In the genomic region with DNA sequence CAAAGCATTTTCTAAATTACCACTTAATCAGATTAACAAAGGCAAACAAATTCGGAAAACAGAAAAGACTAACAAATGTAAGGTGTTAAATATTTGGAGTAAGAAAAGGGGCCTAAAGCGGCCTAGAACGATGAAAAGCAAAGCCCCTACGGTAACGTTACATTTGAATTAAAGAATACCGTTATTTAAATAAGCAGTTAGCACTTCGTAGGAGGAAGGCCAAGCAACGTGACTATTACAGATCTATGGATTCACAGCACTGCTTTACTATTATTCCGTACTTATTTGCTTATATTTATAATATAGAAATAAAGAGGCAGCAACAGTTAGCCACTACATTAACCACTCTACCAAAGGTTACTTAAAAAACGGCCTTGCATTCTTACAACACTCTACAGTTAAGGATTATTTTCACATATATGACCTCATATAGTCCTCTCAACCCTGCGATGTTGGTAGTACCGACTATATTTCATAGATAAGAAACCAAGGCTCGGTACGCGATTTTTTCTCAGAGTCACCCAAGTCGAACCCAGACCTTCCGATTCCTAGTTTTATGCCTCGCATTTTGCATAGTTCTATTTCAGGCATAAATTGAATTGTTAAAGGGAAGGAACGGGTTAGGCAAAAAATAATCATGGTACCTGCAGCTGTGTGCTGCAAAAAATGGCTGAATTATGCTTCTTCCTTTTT, we compare ENCODE assay signal across 8 cellular contexts. TPM values are rescaled to one million over a fixed set of nuclear protein-coding genes. Genes with fewer than 3 reads are reported as not detected.
DNase-seq lines count a peak whose midpoint lies in the region; ATAC-seq, FAIRE-seq and TF ChIP-seq lines count a peak whose summit lies in the region.

No MANE protein-coding gene starts in this region.

- H3K4ac ChIP-seq in neuronal stem cell (ENCODE audit: low read length): no peak overlapping the region

- no peak overlapping the region for H3K18ac ChIP-seq in neuronal stem cell (ENCODE audit: low read length)

- H3K14ac ChIP-seq in neuronal stem cell (ENCODE audit: low read length): no peak overlapping the region

- H2BK15ac ChIP-seq in neuronal stem cell (ENCODE audit: low read length): no peak overlapping the region

- H3K27me3 ChIP-seq in A673 (replicated peaks; ENCODE audit: insufficient read depth, low read depth, low read length, poor library complexity) (peaks cover 6% of the 10 kb centered on the region), SK-N-SH (ENCODE audit: insufficient read depth) (no peaks in the 10 kb centered on the region; the same call in 1 of the 2 replicates), esophagus muscularis mucosa (no peaks in the 10 kb centered on the region), neuronal stem cell (ENCODE audit: control insufficient read depth in 3 of 3, insufficient read depth in 3 of 3, low read depth in 1 of 3, low read length in 3 of 3) (no peaks in the 10 kb centered on the region)

- TF ChIP-seq CTCF in A673 (conservative IDR thresholded peaks at IDR 0.05; ENCODE audit: low read depth, low read length): no peak
- TF ChIP-seq CTCF in GM12865 (IDR thresholded peaks at IDR 0.05; ENCODE audit: insufficient read depth, low read depth, low read length, missing control alignments): no peak
- TF ChIP-seq CTCF in SK-N-SH (IDR thresholded peaks at IDR 0.05): no peak
- TF ChIP-seq CTCF in esophagus muscularis mucosa (IDR thresholded peaks at IDR 0.05): no peak

- 12% methylated on average over 19 of the region's 19 CpGs for WGBS in SK-N-SH (ENCODE audit: low lambda C conversion rate)
- WGBS in esophagus muscularis mucosa: 35% methylated on average over 19 of the region's 19 CpGs
- WGBS in neuronal stem cell (ENCODE audit: extremely low coverage in 2 of 2, insufficient read length in 2 of 2, insufficient replicate concordance in 1 of 2), 2 donors: no CpG with 5 or more reads among the region's 19 CpGs

- ATAC-seq in GM21526 (IDR thresholded peaks at IDR 0.05; ENCODE audit: low FRiP score, unreplicated experiment) (no peak), HG03025 (IDR thresholded peaks at IDR 0.05; ENCODE audit: low FRiP score, unreplicated experiment) (no peak)

- H3K79me2 ChIP-seq in SK-N-SH (ENCODE audit: insufficient read depth): peaks cover 58% of the 10 kb centered on the region

- no peak for TF ChIP-seq RAD21 in SK-N-SH (IDR thresholded peaks at IDR 0.05; ENCODE audit: low read length)

- H3K9ac ChIP-seq in SK-N-SH (peak overlapping the region; percentile 88), neuronal stem cell (ENCODE audit: low read depth, low read length, poor library complexity) (no peak overlapping the region)

- peak overlapping the region; percentile 70 for H3K4me2 ChIP-seq in SK-N-SH
- H3K4me2 ChIP-seq in neuronal stem cell (ENCODE audit: insufficient read depth, low read length, poor library complexity, severe bottlenecking): peak overlapping the region; percentile 45

- no peak for FAIRE-seq in urothelium cell line (lab: Jason Lieb, UNC)

- H2AFZ ChIP-seq in SK-N-SH (ENCODE audit: low read depth) (no peak overlapping the region; the same call in 1 of the 2 replicates), neuronal stem cell (ENCODE audit: low read length) (no peak overlapping the region)

- H4K20me1 ChIP-seq in SK-N-SH (ENCODE audit: insufficient read depth): no peaks in the 10 kb centered on the region

- TSS peak; percentile 59 for BruUV-seq in A673 (replicated peaks; lab: Mats Ljungman, UMichigan)

- CTCF ChIA-PET in A673 (lab: Charles Lee): interaction anchor here (0.6 kb wide), 1 partner anchor 44 kb away, joined by 3 read pairs; no protein-coding TSS in a partner anchor
- CTCF ChIA-PET in SK-N-SH (lab: Yijun Ruan, JAX): interaction anchor here (0.8 to 3.7 kb wide), 4 partner anchors 11 to 37 kb away, joined by 3 to 18 read pairs (median 4); a partner anchor contains a TSS

- no peak overlapping the region for H4K8ac ChIP-seq in neuronal stem cell (ENCODE audit: low read depth, low read length)

- no peak overlapping the region for H2BK120ac ChIP-seq in neuronal stem cell (ENCODE audit: low read depth, low read length)

- POLR2A ChIA-PET in A673 (lab: Charles Lee; ENCODE audit: low non-redundant PET) (no interaction called here), SK-N-SH (lab: Yijun Ruan, JAX) (interaction anchor here (1.4 kb wide), 1 partner anchor 11 kb away, joined by 3 read pairs; no protein-coding TSS in a partner anchor)

- intact Hi-C loops in A673 (cut with micrococcal nuclease; ENCODE audit: unreplicated experiment): loop anchor here (2.0 kb wide), 1 partner anchor 115 kb away; a partner anchor contains a TSS
- intact Hi-C loops in esophagus muscularis mucosa (cut with DNase I): loop anchor here (10.0 kb wide), 1 partner anchor 239 kb away; a partner anchor contains a TSS

- H3K23ac ChIP-seq in neuronal stem cell (ENCODE audit: low read depth, low read length, poor library complexity): no peak overlapping the region

- H3K9me3 ChIP-seq in A673 (ENCODE audit: low read depth, low read length, poor library complexity, severe bottlenecking): no peaks in the 10 kb centered on the region
- H3K9me3 ChIP-seq in SK-N-SH: no peaks in the 10 kb centered on the region
- no peaks in the 10 kb centered on the region for H3K9me3 ChIP-seq in esophagus muscularis mucosa
- no peaks in the 10 kb centered on the region for H3K9me3 ChIP-seq in neuronal stem cell (replicated peaks in 1 of 2; ENCODE audit: control insufficient read depth in 2 of 2, insufficient read depth in 1 of 2, low read depth in 1 of 2, low read length in 2 of 2)

- H3K36me3 ChIP-seq in A673 (ENCODE audit: insufficient read depth, low read length, poor library complexity, severe bottlenecking): no peaks in the 10 kb centered on the region
- no peaks in the 10 kb centered on the region for H3K36me3 ChIP-seq in SK-N-SH (replicated peaks in 1 of 2; ENCODE audit: control insufficient read depth in 1 of 2, insufficient read depth in 2 of 2, low read length in 1 of 2)
- no peaks in the 10 kb centered on the region for H3K36me3 ChIP-seq in esophagus muscularis mucosa
- H3K36me3 ChIP-seq in neuronal stem cell (replicated peaks in 1 of 2; ENCODE audit: control insufficient read depth in 2 of 2, insufficient read depth in 2 of 2, low read length in 2 of 2): peaks cover 0 to 8% of the 10 kb centered on the region in 2 donors

- peaks cover 1% of the 10 kb centered on the region for H3K79me1 ChIP-seq in neuronal stem cell (ENCODE audit: low read depth, low read length)

- no peaks in the 10 kb centered on the region for H3K9me2 ChIP-seq in SK-N-SH

- peak overlapping the region; percentile 93 for H3K4me3 ChIP-seq in A673 (ENCODE audit: low read depth, low read length, poor library complexity, severe bottlenecking)
- peak overlapping the region; percentile 76 for H3K4me3 ChIP-seq in GM12865 (ENCODE audit: low read depth, low read length)
- peak overlapping the region; percentile 63 to 76 for H3K4me3 ChIP-seq in SK-N-SH (ENCODE audit: low read depth in 2 of 2, low read length in 1 of 2)
- H3K4me3 ChIP-seq in esophagus muscularis mucosa: peak overlapping the region; percentile 73 to 84 (median 78)
- peak overlapping the region; percentile 72 to 90 for H3K4me3 ChIP-seq in neuronal stem cell (ENCODE audit: low read length in 2 of 2)

- TF ChIP-seq EP300 in SK-N-SH (IDR thresholded peaks at IDR 0.05; ENCODE audit: borderline replicate concordance in 1 of 2, low read depth in 1 of 2, low read length in 1 of 2) (no peak), esophagus muscularis mucosa (IDR thresholded peaks at IDR 0.05) (no peak)

- no peak for TF ChIP-seq POLR2A in esophagus muscularis mucosa (IDR thresholded peaks at IDR 0.05; ENCODE audit: low read depth)

- H3K27ac ChIP-seq in A673 (ENCODE audit: low read depth, low read length, poor library complexity, severe bottlenecking) (peak overlapping the region; percentile 94), SK-N-SH (ENCODE audit: low read depth in 2 of 2, low read length in 1 of 2) (peak overlapping the region; percentile 53 to 84), esophagus muscularis mucosa (replicated peaks in 1 of 4) (peak overlapping the region; percentile 90 to 97 (median 96)), neuronal stem cell (replicated peaks; ENCODE audit: low read length) (no peak overlapping the region)

- DNase-seq in A673 (ENCODE audit: low spot score) (peak; percentile 12), GM12865 (ENCODE audit: low read depth) (peak; percentile 28), SK-N-SH (no peak), esophagus muscularis mucosa (ENCODE audit: extremely low spot score) (no peak), neuronal stem cell (ENCODE audit: low spot score) (no peak), urothelium cell line (ENCODE audit: low spot score) (no peak)

- H4K91ac ChIP-seq in neuronal stem cell (ENCODE audit: low read depth, low read length, poor library complexity): no peak overlapping the region

- no peak overlapping the region for H2BK5ac ChIP-seq in neuronal stem cell (ENCODE audit: low read length)

- H2BK12ac ChIP-seq in neuronal stem cell (ENCODE audit: low read length): no peak overlapping the region

- peaks cover 7% of the 10 kb centered on the region for H3K4me1 ChIP-seq in A673 (ENCODE audit: insufficient read depth, low read length, poor library complexity, severe bottlenecking)
- no peaks in the 10 kb centered on the region; a peak in 1 of 4 replicates for H3K4me1 ChIP-seq in SK-N-SH (ENCODE audit: control insufficient read depth in 1 of 2, insufficient read depth in 2 of 2, low read depth in 1 of 2, low read length in 1 of 2)
- H3K4me1 ChIP-seq in esophagus muscularis mucosa: peaks cover 0 to 34% (median 16%) of the 10 kb centered on the region in 4 donors
- H3K4me1 ChIP-seq in neuronal stem cell (ENCODE audit: control insufficient read depth in 2 of 2, insufficient read depth in 1 of 2, low read depth in 1 of 2, low read length in 2 of 2): no peaks in the 10 kb centered on the region

- H3F3A ChIP-seq in SK-N-SH (replicated peaks; ENCODE audit: insufficient read depth): peaks cover 10% of the 10 kb centered on the region

- no peak overlapping the region for H2AK5ac ChIP-seq in neuronal stem cell (ENCODE audit: low read depth, low read length)

TF ChIP-seq in SK-N-SH, 30 proteins besides CTCF, POLR2A, EP300 and RAD21 (continues in another document):
- TF ChIP-seq RCOR1 (IDR thresholded peaks at IDR 0.05; ENCODE audit: low read length): no peak
- no peak for TF ChIP-seq MXI1 (IDR thresholded peaks at IDR 0.05; ENCODE audit: low read depth, low read length)
- no peak for TF ChIP-seq TEAD4 (IDR thresholded peaks at IDR 0.05; ENCODE audit: borderline replicate concordance, insufficient read depth)

RNA-seq across cellular contexts. Expression of a gene that starts 2.9 kb away (rescaled TPM):
- total RNA-seq in A673 (2021) (10.9 and 12.0 TPM in 2 replicates), esophagus muscularis mucosa (10 to 100 TPM in 3 of 4 donors, 1 to 10 TPM in 1; 8.0 to 21.5 (median 13.0) TPM)
- polyA plus RNA-seq in SK-N-SH (2012; rRNA removed): 2.4 and 3.8 TPM in 2 replicates
- 2.6 and 4.1 TPM in 2 replicates for polyA plus RNA-seq in SK-N-SH (2012; cell fraction: cytosol; rRNA removed)
- polyA plus RNA-seq in SK-N-SH (2012; cell fraction: nucleus; rRNA removed): 2.1 and 7.3 TPM in 2 replicates
- 4.1 TPM for polyA plus RNA-seq in neuronal stem cell (2013, experiment 1 of 2)
- polyA plus RNA-seq in neuronal stem cell (2013, experiment 2 of 2): 4.2 TPM

RNA-seq across cellular contexts. Expression of a gene that starts 30.6 kb away (rescaled TPM):
- total RNA-seq in A673 (2021) (218 and 225 TPM in 2 replicates), esophagus muscularis mucosa (100 to 1,000 TPM; 116 to 159 (median 126) TPM)
- polyA plus RNA-seq in SK-N-SH (2012; rRNA removed): 68.4 and 109 TPM in 2 replicates
- polyA plus RNA-seq in SK-N-SH (2012; cell fraction: cytosol; rRNA removed): 79.7 and 91.5 TPM in 2 replicates
- 121 and 243 TPM in 2 replicates for polyA plus RNA-seq in SK-N-SH (2012; cell fraction: nucleus; rRNA removed)
- polyA plus RNA-seq in neuronal stem cell (2013, experiment 1 of 2): 115 TPM
- 117 TPM for polyA plus RNA-seq in neuronal stem cell (2013, experiment 2 of 2)

Comparison
In these comparisons a context has a peak if more than half of its experiments do, and no peak if none do; other contexts are left out.
1. DNase-seq: peak in A673 (single experiment) and GM12865 (single experiment); none in SK-N-SH (single experiment), esophagus muscularis mucosa (single experiment), neuronal stem cell (single experiment) and urothelium cell line (single experiment).
2. Peak in every context shown above with its lines, with median percentiles within 50 percentile points of each other: H3K4me3 ChIP-seq.